13 cellular contexts compared by ENCODE assay signal in genomic region chr10:11595395-11595692, GRCh38. TPM values are rescaled to one million over a fixed set of nuclear protein-coding genes. Genes with fewer than 3 reads are reported as not detected.
DNase-seq lines count a peak whose midpoint lies in the region; ATAC-seq, FAIRE-seq and TF ChIP-seq lines count a peak whose summit lies in the region.
"Had no signal": no experiment of that assay in that cellular context is flagged by ENCODE, and none has a peak within 500 bp of the region (broad histone marks: within the 10 kb centered on the region; RNA-seq: fewer than 3 reads in every experiment).

No MANE protein-coding gene starts in this region.

- H3K27ac Mint-ChIP-seq in memory B cell = peak overlapping the region; percentile 82
- H3K27ac Mint-ChIP-seq: activated naive CD4-positive, alpha-beta T cell treated with anti-CD3 and anti-CD28 coated beads, Interleukin-2, amount 50 U/mL, for 72 hours had no signal

- no peak for TF ChIP-seq POLR2A in GM12891 (IDR thresholded peaks at IDR 0.05; ENCODE audit: low read depth, low read length)

- H3K9ac ChIP-seq in BLaER1 = peak overlapping the region; percentile 26; the same call in 1 of the 2 replicates

- H3K27ac ChIP-seq in BLaER1 (peak overlapping the region; percentile 47), aorta (ENCODE audit: low read depth in 1 of 2, low read length in 2 of 2) (no peak overlapping the region), PC-9 (no peak overlapping the region)
- H3K27ac ChIP-seq: neutrophil had no signal

- H3K4me1 ChIP-seq in BLaER1 = peaks cover 31% of the 10 kb centered on the region
- peaks cover 0 to 1% of the 10 kb centered on the region in 2 donors for H3K4me1 ChIP-seq in aorta (ENCODE audit: control insufficient read depth in 1 of 2, insufficient read depth in 2 of 2, low read length in 2 of 2)
- no peaks in the 10 kb centered on the region; the same call in 1 of the 2 replicates for H3K4me1 ChIP-seq in PC-9 (replicated peaks; ENCODE audit: insufficient read depth)

- H3K36me3 ChIP-seq in BLaER1 (peaks cover 13% of the 10 kb centered on the region; the same call in 1 of the 2 replicates), aorta (ENCODE audit: control insufficient read depth in 1 of 2, insufficient read depth in 2 of 2, low read length in 1 of 2) (peaks cover 0 to 1% of the 10 kb centered on the region in 2 donors), PC-9 (ENCODE audit: low read depth) (no peaks in the 10 kb centered on the region)
- H3K36me3 ChIP-seq: neutrophil had no signal

- peak overlapping the region; percentile 59 for H3K4me2 ChIP-seq in BLaER1
- no peak overlapping the region for H3K4me2 ChIP-seq in PC-9

- intact Hi-C loops in aorta (cut with DNase I) (no loop called here), PC-9 (cut with micrococcal nuclease; ENCODE audit: unreplicated experiment) (no loop called here)

- CTCF ChIA-PET in PC-9 (lab: Charles Lee) = no interaction called here

- no peaks in the 10 kb centered on the region for H3K27me3 ChIP-seq in BLaER1
- H3K27me3 ChIP-seq in aorta (ENCODE audit: control insufficient read depth in 1 of 2, insufficient read depth in 2 of 2, low read length in 1 of 2) = no peaks in the 10 kb centered on the region
- no peaks in the 10 kb centered on the region for H3K27me3 ChIP-seq in PC-9 (ENCODE audit: insufficient read depth, low read depth)
- H3K27me3 ChIP-seq: neutrophil had no signal

- peaks cover 66% of the 10 kb centered on the region for H3K79me2 ChIP-seq in PC-9 (ENCODE audit: low read depth)

- H4K20me1 ChIP-seq in BLaER1 = peaks cover 50% of the 10 kb centered on the region
- no peaks in the 10 kb centered on the region; the same call in 1 of the 2 replicates for H4K20me1 ChIP-seq in PC-9 (ENCODE audit: insufficient read depth)

- H3K4me3 ChIP-seq in BLaER1 = no peak overlapping the region
- H3K4me3 ChIP-seq in aorta (ENCODE audit: low read length in 2 of 2) = no peak overlapping the region
- no peak overlapping the region for H3K4me3 ChIP-seq in PC-9

- H3K9me3 ChIP-seq in BLaER1 = peaks cover 4% of the 10 kb centered on the region; the same call in 1 of the 2 replicates
- no peaks in the 10 kb centered on the region for H3K9me3 ChIP-seq in aorta (ENCODE audit: control insufficient read depth, low read length)
- no peaks in the 10 kb centered on the region for H3K9me3 ChIP-seq in PC-9 (ENCODE audit: insufficient read depth, low read depth)
- H3K9me3 ChIP-seq: neutrophil had no signal

- peak overlapping the region; percentile 63 for H3K4me3 Mint-ChIP-seq in memory B cell

- no peaks in the 10 kb centered on the region for H3K27me3 Mint-ChIP-seq in memory B cell

- TF ChIP-seq CTCF in PC-9 (conservative IDR thresholded peaks at IDR 0.05) = no peak

- H3K36me3 Mint-ChIP-seq in memory B cell = peaks cover 12% of the 10 kb centered on the region
- H3K36me3 Mint-ChIP-seq: activated naive CD4-positive, alpha-beta T cell treated with anti-CD3 and anti-CD28 coated beads, Interleukin-2, amount 50 U/mL, for 72 hours had no signal

- DNase-seq in brain pericyte (ENCODE audit: low read depth, low spot score) = peak; percentile 32
- DNase-seq in memory B cell (ENCODE audit: low spot score in 2 of 2) = no peak
- no peak for DNase-seq in aorta
- no peak for DNase-seq in GM12891 (ENCODE audit: insufficient read length, low spot score)
- no peak for DNase-seq in PC-9
- DNase-seq: activated CD4-positive, alpha-beta T cell treated with anti-CD3 and anti-CD28 coated beads for 48 hours; NCI-H82; stimulated activated CD4-positive, alpha-beta T cell treated with anti-CD3 and anti-CD28 coated beads, Interleukin-2, amount 100 ng/mL, for 24 hours had no signal

- no peaks in the 10 kb centered on the region for H3F3A ChIP-seq in PC-9 (ENCODE audit: insufficient read depth, low read depth)

- WGBS in aorta, 2 donors = 23 to 28% methylated on average over 1 of the region's 1 CpG

- FAIRE-seq in GM12891 (lab: Jason Lieb, UNC) = no peak

- H3K9me3 Mint-ChIP-seq in memory B cell = no peaks in the 10 kb centered on the region
- H3K9me3 Mint-ChIP-seq: activated naive CD4-positive, alpha-beta T cell treated with anti-CD3 and anti-CD28 coated beads, Interleukin-2, amount 50 U/mL, for 72 hours had no signal

- peaks cover 35% of the 10 kb centered on the region for H3K4me1 Mint-ChIP-seq in memory B cell

- H2AFZ ChIP-seq in PC-9 = no peak overlapping the region

- BruUV-seq in PC-9 (replicated peaks; lab: Mats Ljungman, UMichigan) = no TSS peak

- POLR2A ChIA-PET in PC-9 (lab: Charles Lee; ENCODE audit: unreplicated experiment) = no interaction called here

- H3K9me2 ChIP-seq in PC-9 (ENCODE audit: insufficient read depth) = no peaks in the 10 kb centered on the region

- ATAC-seq in HG02759 (IDR thresholded peaks at IDR 0.05; ENCODE audit: unreplicated experiment) = peak; percentile 57
- ATAC-seq in memory B cell (ENCODE audit: low read depth) = no peak
- ATAC-seq in aorta (ENCODE audit: low FRiP score) = no peak
- no peak for ATAC-seq in HG03025 (IDR thresholded peaks at IDR 0.05; ENCODE audit: low FRiP score, unreplicated experiment)
- ATAC-seq: activated naive CD4-positive, alpha-beta T cell treated with anti-CD3 and anti-CD28 coated beads, Interleukin-2, amount 50 U/mL, for 72 hours had no signal

TF ChIP-seq in GM12891, 5 proteins besides CTCF, POLR2A, EP300 and RAD21:
- no peak for TF ChIP-seq PAX5 (IDR thresholded peaks at IDR 0.05; ENCODE audit: insufficient read depth, low read length, severe bottlenecking)
- no peak for TF ChIP-seq SPI1 (IDR thresholded peaks at IDR 0.05; ENCODE audit: low read depth, low read length)
- TF ChIP-seq POLR2AphosphoS5 (IDR thresholded peaks at IDR 0.05; ENCODE audit: low read depth, low read length) = no peak
- TF ChIP-seq POU2F2 (IDR thresholded peaks at IDR 0.05; ENCODE audit: low read depth, low read length) = no peak
- no peak for TF ChIP-seq TAF1 (IDR thresholded peaks at IDR 0.05; ENCODE audit: low read depth, low read length)
TF ChIP-seq in GM12891: peak in this region for 0.

RNA-seq across cellular contexts. Expression of gene USP6NL, which starts 16.1 kb away (rescaled TPM):
- total RNA-seq in aorta = 10 to 100 TPM; 11.3 to 12.5 TPM
- polyA plus RNA-seq in aorta = 1 to 10 TPM; 3.8 to 4.1 TPM
- polyA plus RNA-seq in GM12891 (2012; ENCODE audit: low read depth, missing spikeins) = 15.1 TPM
- 16.8 and 22.1 TPM in 2 replicates for total RNA-seq in PC-9 (2021)
